In the genomic region with DNA sequence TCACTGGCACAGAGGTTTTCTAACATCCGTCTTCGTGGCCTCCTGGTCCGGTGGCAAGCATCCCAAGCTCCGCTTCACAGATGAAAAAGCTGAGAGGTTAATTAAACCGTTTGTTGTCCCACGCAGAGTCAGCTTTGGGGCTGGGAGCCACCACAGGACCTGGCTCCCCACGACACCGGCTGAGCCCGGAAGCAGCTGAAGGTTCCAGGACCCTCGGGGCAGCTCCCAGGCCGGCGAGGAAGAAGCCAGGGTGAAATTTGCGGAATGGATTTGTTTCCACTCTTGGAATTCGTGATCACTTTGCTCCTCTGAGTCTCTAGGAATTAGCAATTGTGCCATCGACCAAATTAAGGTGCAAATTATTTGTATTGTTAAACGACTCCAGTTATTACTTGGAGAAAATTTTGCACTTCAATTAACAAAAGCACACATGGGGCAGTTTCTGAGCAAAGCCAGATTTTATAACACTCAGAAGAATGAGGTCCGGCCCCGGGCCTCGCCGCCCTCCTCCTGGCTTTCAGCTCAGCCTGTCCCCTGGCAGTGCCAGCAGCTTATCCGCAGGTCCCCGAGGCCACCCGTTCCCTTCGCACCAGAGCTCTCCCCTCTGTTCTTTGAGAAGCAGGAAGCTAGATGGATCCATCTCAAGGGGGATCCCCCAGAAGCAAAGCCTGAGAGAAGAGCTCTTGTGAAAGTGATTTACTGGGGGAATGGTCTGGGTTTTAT, we compare ENCODE assay signal across 13 cellular contexts.
"Had no signal": no experiment of that assay in that cellular context is flagged by ENCODE, and none has a peak within 500 bp of the region (broad histone marks: within the 10 kb centered on the region; RNA-seq: fewer than 3 reads in every experiment).

No MANE protein-coding gene starts in this region.

- H3K9me3 Mint-ChIP-seq: activated naive CD4-positive, alpha-beta T cell treated with anti-CD3 and anti-CD28 coated beads, Interleukin-2, amount 10 ng/mL, durations not matched to agents 7 days and 5 days; activated T-helper 2 cell treated with anti-CD3 and anti-CD28 coated beads, Interferon-gamma antibody, Interleukin-2, Interleukin-4, amounts not matched to agents 10 μg/mL and 5 μg/mL and 100 μg/mL, durations not matched to agents 14 hours and 24 hours and 36 hours; stimulated activated effector memory CD8-positive, alpha-beta T cell treated with anti-CD3 and anti-CD28 coated beads, Interleukin-12 subunit alpha, Interleukin-12 subunit beta, amount 100 ng/mL, for 72 hours had no signal

- H3K9me3 ChIP-seq: neutrophil, tibial artery had no signal

- H3K27ac Mint-ChIP-seq: activated naive CD4-positive, alpha-beta T cell treated with anti-CD3 and anti-CD28 coated beads, Interleukin-2, amount 10 ng/mL, durations not matched to agents 7 days and 5 days; activated T-helper 2 cell treated with anti-CD3 and anti-CD28 coated beads, Interferon-gamma antibody, Interleukin-2, Interleukin-4, amounts not matched to agents 10 μg/mL and 5 μg/mL and 100 μg/mL, durations not matched to agents 14 hours and 24 hours and 36 hours; stimulated activated effector memory CD8-positive, alpha-beta T cell treated with anti-CD3 and anti-CD28 coated beads, Interleukin-12 subunit alpha, Interleukin-12 subunit beta, amount 100 ng/mL, for 72 hours had no signal

- H3K4me3 ChIP-seq: coronary artery, tibial artery had no signal

- H3K4me3 Mint-ChIP-seq: activated naive CD4-positive, alpha-beta T cell treated with anti-CD3 and anti-CD28 coated beads, Interleukin-2, amount 10 ng/mL, durations not matched to agents 7 days and 5 days; stimulated activated effector memory CD8-positive, alpha-beta T cell treated with anti-CD3 and anti-CD28 coated beads, Interleukin-12 subunit alpha, Interleukin-12 subunit beta, amount 100 ng/mL, for 72 hours had no signal

- DNase-seq: activated CD4-positive, alpha-beta T cell treated with anti-CD3 and anti-CD28 coated beads, Interleukin-2, amount 50 U/mL, for 1 hour; activated CD4-positive, CD25-positive, alpha-beta regulatory T cell; activated naive CD4-positive, alpha-beta T cell treated with anti-CD3 and anti-CD28 coated beads, Interleukin-2, amount 10 ng/mL, durations not matched to agents 7 days and 5 days; activated T-cell treated with anti-CD3 and anti-CD28 coated beads for 4 hours; caudate nucleus; hippocampal formation; kidney; tibial artery had no signal

- ATAC-seq: esophagus mucosa; stimulated activated effector memory CD8-positive, alpha-beta T cell treated with anti-CD3 and anti-CD28 coated beads, Interleukin-12 subunit alpha, Interleukin-12 subunit beta, amount 100 ng/mL, for 72 hours had no signal

- H3K36me3 ChIP-seq: neutrophil, tibial artery had no signal
